Comparison of ENCODE assay signal across 13 cellular contexts in genomic region chr7:16055263-16055976, GRCh38.
DNase-seq lines count a peak whose midpoint lies in the region; ATAC-seq and TF ChIP-seq lines count a peak whose summit lies in the region.
"Had no signal": no experiment of that assay in that cellular context is flagged by ENCODE, and none has a peak within 500 bp of the region (broad histone marks: within the 10 kb centered on the region; RNA-seq: fewer than 3 reads in every experiment).

No MANE protein-coding gene starts in this region.

- H3K27me3 Mint-ChIP-seq in naive B cell = no peaks in the 10 kb centered on the region

- TF ChIP-seq CTCF in HCT116 (IDR thresholded peaks at IDR 0.05 in 2 of 3, conservative IDR thresholded peaks at IDR 0.05 in 1 of 3; ENCODE audit: borderline replicate concordance in 1 of 3, insufficient read depth in 1 of 3, low read depth in 2 of 3, low read length in 2 of 3) (no peak), A673 (conservative IDR thresholded peaks at IDR 0.05; ENCODE audit: low read depth, low read length) (no peak)

- RAD21 ChIA-PET in HCT116 (lab: Charles Lee; ENCODE audit: low non-redundant PET in 1 of 2, low total read pairs in 2 of 2, uncharacterized antibody in 2 of 2, unreplicated experiment in 2 of 2) = no interaction called here

- CTCF ChIA-PET in HCT116 (lab: Charles Lee) (no interaction called here), A673 (lab: Charles Lee) (no interaction called here)

- H3K79me2 ChIP-seq in HCT116 (ENCODE audit: insufficient read depth, low read length) = no peaks in the 10 kb centered on the region

- intact Hi-C loops in HCT116 (cut with micrococcal nuclease) (no loop called here), A673 (cut with micrococcal nuclease; ENCODE audit: unreplicated experiment) (no loop called here)

- no peaks in the 10 kb centered on the region for H3K9me3 Mint-ChIP-seq in naive B cell
- H3K9me3 Mint-ChIP-seq: natural killer cell had no signal

- TF ChIP-seq POLR2A in HCT116 (IDR thresholded peaks at IDR 0.05; ENCODE audit: borderline replicate concordance, extremely low read depth, insufficient read depth, insufficient read length) = no peak

- H3K9me2 ChIP-seq in HCT116 (ENCODE audit: insufficient read depth) = peaks cover 10% of the 10 kb centered on the region; the same call in 1 of the 2 replicates

- peak overlapping the region; percentile 29 for H2AFZ ChIP-seq in HCT116 (ENCODE audit: low read depth, low read length, poor library complexity, severe bottlenecking)

- H3K27me3 ChIP-seq in HCT116 (ENCODE audit: insufficient read depth, low read length) (no peaks in the 10 kb centered on the region), A673 (replicated peaks; ENCODE audit: insufficient read depth, low read depth, low read length, poor library complexity) (peaks cover 27% of the 10 kb centered on the region)
- H3K27me3 ChIP-seq: stomach had no signal

- H3K9me3 ChIP-seq in HCT116 (ENCODE audit: control insufficient read depth in 1 of 2, insufficient read depth in 1 of 2, low read depth in 1 of 2, low read length in 2 of 2) (no peaks in the 10 kb centered on the region), A673 (ENCODE audit: low read depth, low read length, poor library complexity, severe bottlenecking) (no peaks in the 10 kb centered on the region)
- H3K9me3 ChIP-seq: stomach had no signal

- POLR2A ChIA-PET in HCT116 (lab: Charles Lee) (no interaction called here), A673 (lab: Charles Lee; ENCODE audit: low non-redundant PET) (no interaction called here)

- H3K4me2 ChIP-seq in HCT116 (ENCODE audit: low read length) = no peak overlapping the region

- no peaks in the 10 kb centered on the region for H3K36me3 Mint-ChIP-seq in naive B cell
- H3K36me3 Mint-ChIP-seq: natural killer cell had no signal

- peaks cover 0 to 8% (median 2%) of the 10 kb centered on the region in 3 donors for H3K4me1 Mint-ChIP-seq in naive B cell

- peak; percentile 78 for ATAC-seq in GM19324 (IDR thresholded peaks at IDR 0.05; ENCODE audit: low FRiP score, unreplicated experiment)
- no peak for ATAC-seq in HCT116
- peak; percentile 82 for ATAC-seq in HG03565 (IDR thresholded peaks at IDR 0.05; ENCODE audit: unreplicated experiment)
- ATAC-seq in naive B cell (ENCODE audit: low read depth in 2 of 2) = peak; percentile 27 to 39
- ATAC-seq in stimulated activated naive CD8-positive, alpha-beta T cell treated with anti-CD3 and anti-CD28 coated beads, Interleukin-15, Interleukin-2, amounts not matched to agents 100 U/mL and 50 U/mL, for 24 hours = no peak
- ATAC-seq: natural killer cell, Panc1 had no signal

- H3K27ac Mint-ChIP-seq in naive B cell = peak overlapping the region in 1 of 6 donors; percentile 57
- H3K27ac Mint-ChIP-seq: natural killer cell had no signal

- H3K36me3 ChIP-seq in HCT116 (ENCODE audit: control insufficient read depth in 1 of 2, insufficient read depth in 2 of 2, low read length in 2 of 2) = no peaks in the 10 kb centered on the region
- H3K36me3 ChIP-seq in A673 (ENCODE audit: insufficient read depth, low read length, poor library complexity, severe bottlenecking) = no peaks in the 10 kb centered on the region
- H3K36me3 ChIP-seq: stomach, WERI-Rb-1 had no signal

- H3K4me3 ChIP-seq in HCT116 (replicated peaks in 1 of 2; ENCODE audit: low read depth in 1 of 2, low read length in 2 of 2) (no peak overlapping the region), A673 (ENCODE audit: low read depth, low read length, poor library complexity, severe bottlenecking) (no peak overlapping the region)
- H3K4me3 ChIP-seq: stomach had no signal

- H3K4me1 ChIP-seq in HCT116 (ENCODE audit: control insufficient read depth in 1 of 2, insufficient read depth in 2 of 2, low read length in 2 of 2) (no peaks in the 10 kb centered on the region), A673 (ENCODE audit: insufficient read depth, low read length, poor library complexity, severe bottlenecking) (no peaks in the 10 kb centered on the region)

- BruUV-seq in HCT116 (replicated peaks; lab: Mats Ljungman, UMichigan) = no TSS peak
- BruUV-seq in A673 (replicated peaks; lab: Mats Ljungman, UMichigan) = no TSS peak

- H3K4me3 Mint-ChIP-seq in naive B cell = no peak overlapping the region
- H3K4me3 Mint-ChIP-seq: natural killer cell had no signal

- no peak overlapping the region for H3K27ac ChIP-seq in HCT116 (ENCODE audit: low read depth, low read length)
- no peak overlapping the region for H3K27ac ChIP-seq in A673 (ENCODE audit: low read depth, low read length, poor library complexity, severe bottlenecking)
- H3K27ac ChIP-seq: stomach, WERI-Rb-1 had no signal

- no peak for TF ChIP-seq RAD21 in HCT116 (IDR thresholded peaks at IDR 0.05; ENCODE audit: low read depth)

- no peak overlapping the region for H3K9ac ChIP-seq in HCT116 (ENCODE audit: low read length)

- H4K20me1 ChIP-seq in HCT116 (ENCODE audit: insufficient read depth) = no peaks in the 10 kb centered on the region

- no peak for DNase-seq in HCT116 (ENCODE audit: low read depth, low spot score)
- no peak for DNase-seq in naive B cell
- no peak for DNase-seq in stimulated activated naive CD8-positive, alpha-beta T cell treated with anti-CD3 and anti-CD28 coated beads, Interleukin-15, Interleukin-2, amounts not matched to agents 100 U/mL and 50 U/mL, for 24 hours
- no peak for DNase-seq in SHP77 treated with DMSO at 0.1 percent for 48 hours (lab: John Stamatoyannopoulos, UW)
- no peak for DNase-seq in A673 (ENCODE audit: low spot score)
- DNase-seq: DMS 273 treated with DMSO at 0.1 percent for 48 hours, natural killer cell, NCI-H1436 treated with DMSO at 0.1 percent for 48 hours, stomach, WERI-Rb-1 had no signal

TF ChIP-seq in HCT116, 20 proteins besides CTCF, POLR2A, EP300 and RAD21 (continues in another document):
- TF ChIP-seq POLR2AphosphoS5 (IDR thresholded peaks at IDR 0.05; ENCODE audit: low read depth, low read length) (no peak), ZBTB33 (IDR thresholded peaks at IDR 0.05; ENCODE audit: extremely low read depth, insufficient replicate concordance, low read length) (no peak), EZH2phosphoT487 (IDR thresholded peaks at IDR 0.05; ENCODE audit: borderline replicate concordance) (no peak), YY1 (IDR thresholded peaks at IDR 0.05; ENCODE audit: extremely low read depth, insufficient replicate concordance, low read depth, low read length) (no peak), EZH2 (IDR thresholded peaks at IDR 0.05) (no peak), ATF3 (IDR thresholded peaks at IDR 0.05) (no peak), ZNF274 (IDR thresholded peaks at IDR 0.05; ENCODE audit: low read depth, low read length) (no peak), JUND (IDR thresholded peaks at IDR 0.05) (no peak), CBX3 (IDR thresholded peaks at IDR 0.05; ENCODE audit: low read depth) (no peak), FOSL1 (IDR thresholded peaks at IDR 0.05; ENCODE audit: low read depth) (no peak), EGR1 (IDR thresholded peaks at IDR 0.05; ENCODE audit: low read depth) (no peak), CEBPB (IDR thresholded peaks at IDR 0.05; ENCODE audit: low read depth) (no peak), REST (IDR thresholded peaks at IDR 0.05; ENCODE audit: low read depth) (no peak), SP1 (IDR thresholded peaks at IDR 0.05; ENCODE audit: low read depth) (no peak), TCF7L2 (IDR thresholded peaks at IDR 0.05; ENCODE audit: borderline replicate concordance, extremely low read depth, insufficient read depth, insufficient read length) (no peak), ELF1 (IDR thresholded peaks at IDR 0.05; ENCODE audit: borderline replicate concordance, low read depth) (no peak), SIN3A (IDR thresholded peaks at IDR 0.05; ENCODE audit: low read depth) (no peak)

Comparison
In these comparisons a context has a peak if more than half of its experiments do, and no peak if none do; other contexts are left out.
1. ATAC-seq: peak in GM19324 (single experiment), HG03565 (single experiment) and naive B cell (2 of 2); none in HCT116 (single experiment) and stimulated activated naive CD8-positive, alpha-beta T cell treated with anti-CD3 and anti-CD28 coated beads, Interleukin-15, Interleukin-2, amounts not matched to agents 100 U/mL and 50 U/mL, for 24 hours (single experiment).